11 cellular contexts compared by ENCODE assay signal in the genomic region with DNA sequence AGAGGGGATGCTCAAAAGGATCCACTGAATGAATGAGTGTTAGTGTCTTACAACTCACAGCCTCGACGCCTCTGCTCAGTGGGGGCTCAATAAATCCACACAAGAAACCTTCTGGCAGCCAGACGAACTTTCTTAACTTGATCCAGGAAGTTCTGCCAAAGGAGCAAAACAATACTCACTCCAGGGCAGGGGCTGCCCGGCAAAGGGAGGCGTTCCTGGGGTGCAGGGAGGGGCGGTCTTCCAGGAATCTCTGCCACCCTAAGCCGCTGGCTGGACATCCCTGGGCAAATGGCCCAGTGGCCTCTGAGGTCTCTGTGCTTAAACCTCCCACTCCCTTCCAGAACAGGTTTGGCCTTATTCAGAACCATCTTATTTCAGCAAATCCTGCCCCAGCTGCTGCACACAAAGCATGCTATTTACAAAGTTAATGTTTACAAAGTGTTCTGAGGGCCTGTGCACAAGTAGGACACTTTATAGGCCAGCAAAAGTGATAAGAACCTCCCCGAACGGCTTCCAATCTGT. TPM values are rescaled to one million over a fixed set of nuclear protein-coding genes. Genes with fewer than 3 reads are reported as not detected.
DNase-seq lines count a peak whose midpoint lies in the region; ATAC-seq and TF ChIP-seq lines count a peak whose summit lies in the region.
"Had no signal": no experiment of that assay in that cellular context is flagged by ENCODE, and none has a peak within 500 bp of the region (broad histone marks: within the 10 kb centered on the region; RNA-seq: fewer than 3 reads in every experiment).

No MANE protein-coding gene starts in this region.

- no peak overlapping the region for H3K4me3 Mint-ChIP-seq in MCF 10A (ENCODE audit: unreplicated experiment)
- peak overlapping the region in 1 of 10 donors; percentile 29 for H3K4me3 Mint-ChIP-seq in naive thymus-derived CD8-positive, alpha-beta T cell

- peak overlapping the region in 2 of 3 donors; percentile 35 to 55 for H3K4me3 ChIP-seq in breast epithelium

- no peaks in the 10 kb centered on the region for H3K9me3 ChIP-seq in breast epithelium

- BruUV-seq in MCF 10A (replicated peaks; lab: Mats Ljungman, UMichigan): no TSS peak

- CTCF ChIA-PET in MCF 10A (lab: Yijun Ruan, JAX): no interaction called here

- H3K27me3 Mint-ChIP-seq in MCF 10A (ENCODE audit: insufficient read depth, unreplicated experiment): no peaks in the 10 kb centered on the region
- peaks cover 0 to 2% (median 0%) of the 10 kb centered on the region in 5 donors for H3K27me3 Mint-ChIP-seq in naive thymus-derived CD8-positive, alpha-beta T cell

- intact Hi-C loops in breast epithelium (cut with DNase I; ENCODE audit: low total_unique reads): no loop called here
- intact Hi-C loops in MCF 10A (cut with micrococcal nuclease): no loop called here

- no peaks in the 10 kb centered on the region for H3K27me3 ChIP-seq in breast epithelium

- TF ChIP-seq CTCF in breast epithelium (IDR thresholded peaks at IDR 0.05) (peak in 1 of 3 donors; percentile 20), MCF 10A (IDR thresholded peaks at IDR 0.05; ENCODE audit: unreplicated experiment) (no peak)

- POLR2A ChIA-PET in MCF 10A (lab: Yijun Ruan, JAX): no interaction called here
- POLR2A ChIA-PET in naive thymus-derived CD8-positive, alpha-beta T cell (lab: Charles Lee): no interaction called here

- H3K27ac ChIP-seq in breast epithelium: peak overlapping the region; percentile 80 to 90

- no peaks in the 10 kb centered on the region for H3K36me3 Mint-ChIP-seq in MCF 10A (ENCODE audit: insufficient read depth, unreplicated experiment)
- no peaks in the 10 kb centered on the region for H3K36me3 Mint-ChIP-seq in naive thymus-derived CD8-positive, alpha-beta T cell

- DNase-seq in breast epithelium (ENCODE audit: low spot score in 2 of 2) (peak; percentile 60 to 81), MCF 10A (ENCODE audit: unreplicated experiment) (no peak), fibroblast of peridontal ligament (ENCODE audit: extremely low read depth) (peak; percentile 38), ureter (ENCODE audit: low spot score) (peak; percentile 61), RKO (ENCODE audit: low spot score) (no peak), kidney tubule cell (ENCODE audit: low spot score) (no peak)
- no peak for DNase-seq in naive thymus-derived CD8-positive, alpha-beta T cell
- DNase-seq: activated T-cell treated with anti-CD3 and anti-CD28 coated beads, Interleukin-2, amount 50 U/mL, for 72 hours; SHP77 treated with DMSO at 0.1 percent for 48 hours; stimulated activated CD4-positive, alpha-beta T cell treated with anti-CD3 and anti-CD28 coated beads, Interleukin-15, amount 100 ng/mL, for 24 hours had no signal

- no peak for TF ChIP-seq POLR2A in breast epithelium (IDR thresholded peaks at IDR 0.05)

- ATAC-seq in naive thymus-derived CD8-positive, alpha-beta T cell: no peak
- ATAC-seq in GM21723 (IDR thresholded peaks at IDR 0.05; ENCODE audit: unreplicated experiment): no peak
- ATAC-seq: activated T-cell treated with anti-CD3 and anti-CD28 coated beads, Interleukin-2, amount 50 U/mL, for 72 hours had no signal

- no peak overlapping the region for H3K27ac Mint-ChIP-seq in MCF 10A (ENCODE audit: low read depth, unreplicated experiment)
- H3K27ac Mint-ChIP-seq in naive thymus-derived CD8-positive, alpha-beta T cell: peak overlapping the region; percentile 54 to 89 (median 73)
- H3K27ac Mint-ChIP-seq: activated T-cell treated with anti-CD3 and anti-CD28 coated beads, Interleukin-2, amount 50 U/mL, for 72 hours had no signal

- H3K4me1 ChIP-seq in breast epithelium: peaks cover 0 to 13% of the 10 kb centered on the region in 2 donors

- no peaks in the 10 kb centered on the region for H3K36me3 ChIP-seq in breast epithelium

- peaks cover 5% of the 10 kb centered on the region for H3K9me3 Mint-ChIP-seq in MCF 10A (ENCODE audit: unreplicated experiment)
- H3K9me3 Mint-ChIP-seq in naive thymus-derived CD8-positive, alpha-beta T cell: no peaks in the 10 kb centered on the region

- peaks cover 7% of the 10 kb centered on the region for H3K4me1 Mint-ChIP-seq in MCF 10A (ENCODE audit: insufficient read depth, unreplicated experiment)
- peaks cover 27 to 40% (median 37%) of the 10 kb centered on the region in 4 donors for H3K4me1 Mint-ChIP-seq in naive thymus-derived CD8-positive, alpha-beta T cell

RNA-seq across cellular contexts. Expression of gene MAP1LC3B2, which starts 33.0 kb away (rescaled TPM):
- 1 to 10 TPM in 2 of 3 donors, under 1 TPM in 1; 0.98 to 8.5 (median 1.1) TPM for total RNA-seq in breast epithelium
- 3.4 and 5.1 TPM in 2 replicates for total RNA-seq in MCF 10A (2022)
- 1 to 10 TPM; 1.1 to 1.6 TPM for total RNA-seq in naive thymus-derived CD8-positive, alpha-beta T cell
- polyA plus RNA-seq in naive thymus-derived CD8-positive, alpha-beta T cell: 10 to 100 TPM in 1 of 3 donors, 1 to 10 TPM in 2; 5.4 to 10.3 (median 7.7) TPM
- not detected for total RNA-seq in ureter

Comparison
In these comparisons a context has a peak if more than half of its experiments do, and no peak if none do; other contexts are left out.
1. DNase-seq: peak in breast epithelium (2 of 2), fibroblast of peridontal ligament (single experiment) and ureter (single experiment); none in MCF 10A (single experiment), naive thymus-derived CD8-positive, alpha-beta T cell (0 of 10), RKO (single experiment) and kidney tubule cell (single experiment).